In the genomic region with DNA sequence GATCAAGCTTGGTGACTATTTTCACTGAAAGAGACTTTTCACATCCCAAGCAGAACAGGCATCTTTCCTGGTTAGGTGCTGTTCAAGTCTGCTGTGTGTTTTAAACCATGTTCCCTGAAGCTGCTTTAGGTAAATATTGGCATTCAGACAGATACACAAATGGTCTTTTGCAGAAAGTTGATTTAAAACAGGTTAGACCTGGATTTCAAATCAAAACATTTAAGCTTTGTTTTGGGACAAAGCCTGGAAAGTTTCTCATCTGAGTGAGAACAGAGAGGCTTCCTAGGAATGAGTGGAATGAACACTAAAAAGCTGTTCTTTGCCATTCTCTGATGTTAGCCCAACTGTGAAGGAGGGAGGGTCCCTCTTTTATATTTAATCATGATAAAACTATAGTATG, we compare ENCODE assay signal across 1 cellular context.
TF ChIP-seq lines count a peak whose summit lies in the region.

No MANE protein-coding gene starts in this region.

TF ChIP-seq in HepG2, 621 proteins besides CTCF, POLR2A, EP300 and RAD21:
- TF ChIP-seq TGIF2 (CRISPR knock-in tag; IDR thresholded peaks at IDR 0.05) (no peak), ZBTB8A (CRISPR knock-in tag; IDR thresholded peaks at IDR 0.05; ENCODE audit: borderline replicate concordance, low read depth) (no peak), ZZZ3 (CRISPR knock-in tag; IDR thresholded peaks at IDR 0.05; ENCODE audit: borderline replicate concordance) (no peak)
